Comparison of ENCODE assay signal across 16 cellular contexts in genomic region chr12:1281683-1282366, GRCh38.
DNase-seq lines count a peak whose midpoint lies in the region; ATAC-seq and TF ChIP-seq lines count a peak whose summit lies in the region.
"Had no signal": no experiment of that assay in that cellular context is flagged by ENCODE, and none has a peak within 500 bp of the region (broad histone marks: within the 10 kb centered on the region; RNA-seq: fewer than 3 reads in every experiment).

No MANE protein-coding gene starts in this region.

- TF ChIP-seq POLR2A in esophagus squamous epithelium (IDR thresholded peaks at IDR 0.05): no peak

- H3K4ac ChIP-seq in mesenchymal stem cell (ENCODE audit: low read depth in 1 of 2, low read length in 2 of 2): no peak overlapping the region

- no peak overlapping the region for H3K23ac ChIP-seq in mesenchymal stem cell (ENCODE audit: low read length in 2 of 2)

- H3K4me2 ChIP-seq in mesenchymal stem cell (ENCODE audit: low read length, poor library complexity, severe bottlenecking): no peak overlapping the region

- ATAC-seq in activated naive CD4-positive, alpha-beta T cell treated with anti-CD3 and anti-CD28 coated beads, Interleukin-2, amount 50 U/mL, for 72 hours: no peak
- ATAC-seq: esophagus mucosa had no signal

- no peak overlapping the region for H2AFZ ChIP-seq in mesenchymal stem cell (ENCODE audit: low read depth, low read length)

- H3K9me3 ChIP-seq in esophagus squamous epithelium (no peaks in the 10 kb centered on the region), mesenchymal stem cell (ENCODE audit: control insufficient read depth, low read length) (no peaks in the 10 kb centered on the region)
- H3K9me3 ChIP-seq: SJCRH30 had no signal

- H2AK5ac ChIP-seq in mesenchymal stem cell (ENCODE audit: low read length, severe bottlenecking): no peak overlapping the region

- H3K36me3 ChIP-seq in esophagus squamous epithelium (no peaks in the 10 kb centered on the region), mesenchymal stem cell (ENCODE audit: control insufficient read depth in 1 of 2, insufficient read depth in 2 of 2, low read depth in 1 of 2, low read length in 2 of 2) (no peaks in the 10 kb centered on the region)
- H3K36me3 ChIP-seq: SJCRH30 had no signal

- no peak overlapping the region for H2BK120ac ChIP-seq in mesenchymal stem cell (ENCODE audit: low read depth, low read length)

- H3K9me3 Mint-ChIP-seq in activated naive CD4-positive, alpha-beta T cell treated with anti-CD3 and anti-CD28 coated beads, Interleukin-2, amount 50 U/mL, for 72 hours: no peaks in the 10 kb centered on the region

- no peak overlapping the region for H3K14ac ChIP-seq in mesenchymal stem cell (ENCODE audit: low read length in 2 of 2)

- peak overlapping the region; percentile 80 for H3K9ac ChIP-seq in mesenchymal stem cell (ENCODE audit: low read length)

- H3K27me3 ChIP-seq in esophagus squamous epithelium (no peaks in the 10 kb centered on the region), mesenchymal stem cell (ENCODE audit: control insufficient read depth in 1 of 2, insufficient read depth in 1 of 2, low read length in 2 of 2) (no peaks in the 10 kb centered on the region)
- H3K27me3 ChIP-seq: SJCRH30 had no signal

- H4K91ac ChIP-seq in mesenchymal stem cell (ENCODE audit: low read length): no peak overlapping the region

- H3K4me1 ChIP-seq in esophagus squamous epithelium: peaks cover 6 to 30% (median 7%) of the 10 kb centered on the region in 3 donors
- H3K4me1 ChIP-seq in mesenchymal stem cell (ENCODE audit: control insufficient read depth, insufficient read depth, low read depth, low read length): no peaks in the 10 kb centered on the region
- H3K4me1 ChIP-seq: SJCRH30 had no signal

- H3K4me3 ChIP-seq in esophagus squamous epithelium: no peak overlapping the region
- H3K4me3 ChIP-seq in mesenchymal stem cell (ENCODE audit: insufficient read depth in 1 of 2, low read depth in 1 of 2, low read length in 2 of 2): peak overlapping the region in 1 of 2 experiments; percentile 55
- H3K4me3 ChIP-seq: SJCRH30 had no signal

- no peak overlapping the region for H4K8ac ChIP-seq in mesenchymal stem cell (ENCODE audit: low read length)

- intact Hi-C loops in esophagus squamous epithelium (cut with DNase I): no loop called here

- no peaks in the 10 kb centered on the region for H3K36me3 Mint-ChIP-seq in activated naive CD4-positive, alpha-beta T cell treated with anti-CD3 and anti-CD28 coated beads, Interleukin-2, amount 50 U/mL, for 72 hours

- whole genome bisulfite sequencing in esophagus squamous epithelium, 2 donors: 66 to 80% methylated on average over 7 of the region's 7 CpGs
- WGBS in mesenchymal stem cell: 51% methylated on average over 6 of the region's 7 CpGs

- H3K79me1 ChIP-seq in mesenchymal stem cell (replicated peaks; ENCODE audit: low read length, poor library complexity, severe bottlenecking): peaks cover 2% of the 10 kb centered on the region

- TF ChIP-seq CTCF in AG09319 (IDR thresholded peaks at IDR 0.05; ENCODE audit: low read depth, low read length) (no peak), esophagus squamous epithelium (IDR thresholded peaks at IDR 0.05) (no peak)

- H2BK5ac ChIP-seq in mesenchymal stem cell (ENCODE audit: low read depth, low read length, poor library complexity, severe bottlenecking): no peak overlapping the region

- no peak overlapping the region for H2BK15ac ChIP-seq in mesenchymal stem cell (ENCODE audit: low read depth, poor library complexity, severe bottlenecking)

- peak; percentile 22 for DNase-seq in AG09319 (ENCODE audit: extremely low read depth, low read depth)
- DNase-seq in NCI-H82 treated with DMSO at 0.1 percent for 48 hours (lab: John Stamatoyannopoulos, UW; ENCODE audit: unreplicated experiment): peak; percentile 7
- no peak for DNase-seq in esophagus squamous epithelium (lab: John Stamatoyannopoulos, UW)
- peak; percentile 76 for DNase-seq in mesenchymal stem cell
- no peak for DNase-seq in activated effector memory CD4-positive, alpha-beta T cell treated with anti-CD3 and anti-CD28 coated beads, Interleukin-2, amount 50 U/mL, for 16 hours
- DNase-seq in NCI-H1930 (lab: John Stamatoyannopoulos, UW): no peak
- no peak for DNase-seq in activated naive CD4-positive, alpha-beta T cell treated with anti-CD3 and anti-CD28 coated beads, Interleukin-2, amount 50 U/mL, for 72 hours (ENCODE audit: low spot score in 2 of 2)
- no peak for DNase-seq in iPS-NIHi11 (ENCODE audit: low spot score)
- DNase-seq: caudate nucleus, DND-41, NCI-H1105 treated with DMSO at 0.1 percent for 48 hours, NCI-H510A, SJCRH30 had no signal

- H2BK12ac ChIP-seq in mesenchymal stem cell (ENCODE audit: low read length in 2 of 2): no peak overlapping the region

- H3K27ac Mint-ChIP-seq in activated naive CD4-positive, alpha-beta T cell treated with anti-CD3 and anti-CD28 coated beads, Interleukin-2, amount 50 U/mL, for 72 hours: no peak overlapping the region
- H3K27ac Mint-ChIP-seq: B cell had no signal

- H3K27ac ChIP-seq in esophagus squamous epithelium (peak overlapping the region in 3 of 4 donors; percentile 52 to 73 (median 61)), mesenchymal stem cell (ENCODE audit: low read length, poor library complexity, severe bottlenecking) (no peak overlapping the region)
- H3K27ac ChIP-seq: SJCRH30, VCaP had no signal

- H3K18ac ChIP-seq in mesenchymal stem cell (ENCODE audit: low read depth in 1 of 2, low read length in 2 of 2): no peak overlapping the region

Comparison
In these comparisons a context has a peak if more than half of its experiments do, and no peak if none do; other contexts are left out.
1. DNase-seq: peak in AG09319 (single experiment), NCI-H82 treated with DMSO at 0.1 percent for 48 hours (single experiment) and mesenchymal stem cell (single experiment); none in esophagus squamous epithelium (single experiment), activated effector memory CD4-positive, alpha-beta T cell treated with anti-CD3 and anti-CD28 coated beads, Interleukin-2, amount 50 U/mL, for 16 hours (single experiment), NCI-H1930 (0 of 2), activated naive CD4-positive, alpha-beta T cell treated with anti-CD3 and anti-CD28 coated beads, Interleukin-2, amount 50 U/mL, for 72 hours (0 of 2) and iPS-NIHi11 (single experiment).